16 cellular contexts compared by ENCODE assay signal in the genomic region with DNA sequence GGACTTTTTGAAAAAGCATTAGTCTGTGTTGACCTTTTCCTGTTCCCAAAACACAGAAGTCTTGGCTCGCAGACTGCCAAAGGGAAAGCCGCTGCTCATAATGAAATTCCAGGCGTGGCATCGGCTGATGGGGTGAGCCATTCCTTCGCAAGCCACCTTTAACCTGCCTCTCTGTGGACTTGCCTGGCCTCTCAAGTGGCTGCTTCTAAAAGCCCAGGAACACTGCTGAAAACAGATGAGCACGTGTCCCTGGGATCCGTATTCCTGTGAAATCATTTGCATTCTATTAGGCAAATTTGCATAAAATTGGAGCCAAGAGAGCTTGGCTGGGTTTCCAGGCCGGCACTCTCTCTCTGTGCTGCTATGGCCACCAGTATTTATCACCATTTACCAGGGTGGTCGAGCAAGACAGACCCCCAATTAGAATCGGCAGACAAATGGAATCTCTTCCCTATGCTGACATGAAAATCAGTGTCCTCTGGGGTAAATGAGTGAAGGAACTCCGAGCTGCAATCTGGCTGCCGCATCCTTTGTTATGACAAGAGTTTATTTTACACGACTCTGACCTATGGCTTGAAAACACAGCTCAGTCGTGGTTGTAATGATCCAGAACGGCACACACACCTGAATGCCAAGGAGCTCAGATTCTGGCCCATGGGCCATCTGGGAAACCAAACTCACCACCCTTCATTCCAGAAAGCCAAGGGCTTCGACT. TPM values are rescaled to one million over a fixed set of nuclear protein-coding genes. Genes with fewer than 3 reads are reported as not detected.
A peak's percentile ranks its signal among the peaks of the same experiment; 100 is the strongest.
DNase-seq lines count a peak whose midpoint lies in the region; ATAC-seq and TF ChIP-seq lines count a peak whose summit lies in the region.
"Had no signal": no experiment of that assay in that cellular context is flagged by ENCODE, and none has a peak within 500 bp of the region (broad histone marks: within the 10 kb centered on the region; RNA-seq: fewer than 3 reads in every experiment).

No MANE protein-coding gene starts in this region.

- ATAC-seq in CD4-positive, CD25-positive, alpha-beta regulatory T cell (ENCODE audit: low read depth in 2 of 2): no peak

- H3K9me3 Mint-ChIP-seq in CD4-positive, CD25-positive, alpha-beta regulatory T cell: no peaks in the 10 kb centered on the region
- H3K9me3 Mint-ChIP-seq in nephron progenitor cell: no peaks in the 10 kb centered on the region
- H3K9me3 Mint-ChIP-seq: mesothelial cell of epicardium had no signal

- H3K27me3 Mint-ChIP-seq in CD4-positive, CD25-positive, alpha-beta regulatory T cell: no peaks in the 10 kb centered on the region
- H3K27me3 Mint-ChIP-seq in nephron progenitor cell (ENCODE audit: low read depth, poor library complexity): no peaks in the 10 kb centered on the region
- H3K27me3 Mint-ChIP-seq: progenitor cell of endocrine pancreas had no signal

- H3K4me3 Mint-ChIP-seq in CD4-positive, CD25-positive, alpha-beta regulatory T cell: peak overlapping the region in 1 of 4 donors; percentile 61
- H3K4me3 Mint-ChIP-seq in nephron progenitor cell: no peak overlapping the region
- H3K4me3 Mint-ChIP-seq: mesothelial cell of epicardium had no signal

- no peak for TF ChIP-seq EP300 in SK-N-SH (IDR thresholded peaks at IDR 0.05; ENCODE audit: borderline replicate concordance in 1 of 2, low read depth in 1 of 2, low read length in 1 of 2)

- no peak for TF ChIP-seq RAD21 in SK-N-SH (IDR thresholded peaks at IDR 0.05; ENCODE audit: low read length)

- H3K4me2 ChIP-seq in SK-N-SH: no peak overlapping the region

- peaks cover 33% of the 10 kb centered on the region for H3K36me3 ChIP-seq in CD4-positive, CD25-positive, alpha-beta regulatory T cell (ENCODE audit: control insufficient read depth, insufficient read depth, low read length)
- H3K36me3 ChIP-seq in SK-N-SH (replicated peaks in 1 of 2; ENCODE audit: control insufficient read depth in 1 of 2, insufficient read depth in 2 of 2, low read length in 1 of 2): no peaks in the 10 kb centered on the region

- DNase-seq in CD4-positive, CD25-positive, alpha-beta regulatory T cell: no peak
- DNase-seq in G401 (ENCODE audit: low spot score) (peak; percentile 27), dorsolateral prefrontal cortex (peak in 3 of 10 donors; percentile 32 to 60 (median 45)), nephron progenitor cell (no peak), GM19238 (ENCODE audit: insufficient read length, low spot score) (no peak), DMS153 treated with DMSO at 0.1 percent for 48 hours (lab: John Stamatoyannopoulos, UW; ENCODE audit: unreplicated experiment) (no peak), SK-N-SH (no peak), GM10266 (ENCODE audit: extremely low spot score) (no peak)
- DNase-seq: aorta, Kasumi-1, NCI-H187 treated with DMSO at 0.1 percent for 48 hours, NCI-H774, RPMI8226 had no signal

- peak overlapping the region; percentile 62 for H3K27ac ChIP-seq in CD4-positive, CD25-positive, alpha-beta regulatory T cell (ENCODE audit: insufficient read depth, low read length, poor library complexity, severe bottlenecking)
- H3K27ac ChIP-seq in dorsolateral prefrontal cortex (peak overlapping the region in 5 of 59 donors; percentile 15 to 61 (median 37)), SK-N-SH (ENCODE audit: low read depth in 2 of 2, low read length in 1 of 2) (no peak overlapping the region)
- H3K27ac ChIP-seq: BLaER1 treated with 17β-estradiol and CSF1 and Interleukin-3, amounts not matched to agents 10 nM and 100 nM had no signal

- H2AFZ ChIP-seq in SK-N-SH (ENCODE audit: low read depth): no peak overlapping the region

- H3K27ac Mint-ChIP-seq in CD4-positive, CD25-positive, alpha-beta regulatory T cell: peak overlapping the region in 2 of 3 donors; percentile 89 to 92
- H3K27ac Mint-ChIP-seq in nephron progenitor cell: peak overlapping the region; percentile 77
- H3K27ac Mint-ChIP-seq: mesothelial cell of epicardium, progenitor cell of endocrine pancreas had no signal

- intact Hi-C loops in dorsolateral prefrontal cortex (cut with DNase I): no loop called here

- 86% methylated on average over 15 of the region's 16 CpGs for WGBS in SK-N-SH (ENCODE audit: low lambda C conversion rate)

- CTCF ChIA-PET in SK-N-SH (lab: Yijun Ruan, JAX): interaction anchor here (1.0 to 2.3 kb wide), 3 partner anchors 10 to 168 kb away, joined by 3 to 6 read pairs (median 5); no protein-coding TSS in a partner anchor

- no peaks in the 10 kb centered on the region for H3F3A ChIP-seq in SK-N-SH (replicated peaks; ENCODE audit: insufficient read depth)

- H3K36me3 Mint-ChIP-seq in CD4-positive, CD25-positive, alpha-beta regulatory T cell: peaks cover 60% of the 10 kb centered on the region
- peaks cover 65% of the 10 kb centered on the region for H3K36me3 Mint-ChIP-seq in nephron progenitor cell (ENCODE audit: low read depth)

- peaks cover 59% of the 10 kb centered on the region for H3K4me1 ChIP-seq in CD4-positive, CD25-positive, alpha-beta regulatory T cell (ENCODE audit: control insufficient read depth, insufficient read depth, low read length, poor library complexity, severe bottlenecking)
- H3K4me1 ChIP-seq in SK-N-SH (ENCODE audit: control insufficient read depth in 1 of 2, insufficient read depth in 2 of 2, low read depth in 1 of 2, low read length in 1 of 2): peaks cover 0 to 6% of the 10 kb centered on the region in 2 experiments; a peak in 3 of 4 replicates

- no peaks in the 10 kb centered on the region for H3K9me2 ChIP-seq in SK-N-SH

- H3K79me2 ChIP-seq in SK-N-SH (ENCODE audit: insufficient read depth): no peaks in the 10 kb centered on the region

- H3K4me3 ChIP-seq in CD4-positive, CD25-positive, alpha-beta regulatory T cell (ENCODE audit: low read depth, low read length): no peak overlapping the region
- H3K4me3 ChIP-seq in dorsolateral prefrontal cortex (peak overlapping the region in 31 of 59 donors; percentile 0 to 54 (median 27)), SK-N-SH (ENCODE audit: low read depth in 2 of 2, low read length in 1 of 2) (no peak overlapping the region)
- H3K4me3 ChIP-seq: BLaER1 treated with 17β-estradiol and CSF1 and Interleukin-3, amounts not matched to agents 10 nM and 100 nM had no signal

- no peaks in the 10 kb centered on the region for H3K27me3 ChIP-seq in CD4-positive, CD25-positive, alpha-beta regulatory T cell (ENCODE audit: control insufficient read depth, insufficient read depth, low read length)
- H3K27me3 ChIP-seq in dorsolateral prefrontal cortex (no peaks in the 10 kb centered on the region), SK-N-SH (ENCODE audit: insufficient read depth) (no peaks in the 10 kb centered on the region)
- H3K27me3 ChIP-seq: BLaER1 treated with 17β-estradiol and CSF1 and Interleukin-3, amounts not matched to agents 10 nM and 100 nM had no signal

- in situ Hi-C loops in G401 (cut with HindIII; ENCODE audit: low sequenced_read_pairs): no loop called here

- no peak for TF ChIP-seq CTCF in dorsolateral prefrontal cortex (IDR thresholded peaks at IDR 0.05 in 54 of 56, conservative IDR thresholded peaks at IDR 0.05 in 2 of 56; ENCODE audit: low read depth in 1 of 56, partially characterized antibody in 56 of 56)
- no peak for TF ChIP-seq CTCF in nephron progenitor cell (IDR thresholded peaks at IDR 0.05)
- TF ChIP-seq CTCF in SK-N-SH (IDR thresholded peaks at IDR 0.05): no peak
- no peak for TF ChIP-seq CTCF in GM10266 (IDR thresholded peaks at IDR 0.05; ENCODE audit: control insufficient read depth, insufficient read depth, low read depth, missing control alignments)

- H3K4me1 Mint-ChIP-seq in CD4-positive, CD25-positive, alpha-beta regulatory T cell: peaks cover 53 to 79% (median 68%) of the 10 kb centered on the region in 4 donors
- peaks cover 66% of the 10 kb centered on the region for H3K4me1 Mint-ChIP-seq in nephron progenitor cell

- POLR2A ChIA-PET in SK-N-SH (lab: Yijun Ruan, JAX): no interaction called here

- H4K20me1 ChIP-seq in SK-N-SH (ENCODE audit: insufficient read depth): no peaks in the 10 kb centered on the region

- H3K9me3 ChIP-seq in CD4-positive, CD25-positive, alpha-beta regulatory T cell (ENCODE audit: control insufficient read depth in 2 of 2, low read length in 2 of 2): no peaks in the 10 kb centered on the region
- H3K9me3 ChIP-seq in SK-N-SH: no peaks in the 10 kb centered on the region

- H3K9ac ChIP-seq in SK-N-SH: no peak overlapping the region
- H3K9ac ChIP-seq: BLaER1 treated with 17β-estradiol and CSF1 and Interleukin-3, amounts not matched to agents 10 nM and 100 nM had no signal

TF ChIP-seq in SK-N-SH, 30 proteins besides CTCF, POLR2A, EP300 and RAD21 (continues in another document):
- TF ChIP-seq NFIC (IDR thresholded peaks at IDR 0.05; ENCODE audit: borderline replicate concordance): no peak
- no peak for TF ChIP-seq FOXJ3 (CRISPR knock-in tag; IDR thresholded peaks at IDR 0.05)
- TF ChIP-seq CHD2 (IDR thresholded peaks at IDR 0.05; ENCODE audit: low read length, partially characterized antibody): no peak
- no peak for TF ChIP-seq ELF1 (IDR thresholded peaks at IDR 0.05)
- TF ChIP-seq, protein P1, sequence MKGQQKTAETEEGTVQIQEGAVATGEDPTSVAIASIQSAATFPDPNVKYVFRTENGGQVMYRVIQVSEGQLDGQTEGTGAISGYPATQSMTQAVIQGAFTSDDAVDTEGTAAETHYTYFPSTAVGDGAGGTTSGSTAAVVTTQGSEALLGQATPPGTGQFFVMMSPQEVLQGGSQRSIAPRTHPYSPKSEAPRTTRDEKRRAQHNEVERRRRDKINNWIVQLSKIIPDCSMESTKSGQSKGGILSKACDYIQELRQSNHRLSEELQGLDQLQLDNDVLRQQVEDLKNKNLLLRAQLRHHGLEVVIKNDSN (IDR thresholded peaks at IDR 0.05; ENCODE audit: borderline replicate concordance, low read depth): no peak
- no peak for TF ChIP-seq TCF12 (IDR thresholded peaks at IDR 0.05)
- TF ChIP-seq TAF1 (IDR thresholded peaks at IDR 0.05; ENCODE audit: borderline replicate concordance, low read depth, low read length): no peak
- TF ChIP-seq, protein P2, sequence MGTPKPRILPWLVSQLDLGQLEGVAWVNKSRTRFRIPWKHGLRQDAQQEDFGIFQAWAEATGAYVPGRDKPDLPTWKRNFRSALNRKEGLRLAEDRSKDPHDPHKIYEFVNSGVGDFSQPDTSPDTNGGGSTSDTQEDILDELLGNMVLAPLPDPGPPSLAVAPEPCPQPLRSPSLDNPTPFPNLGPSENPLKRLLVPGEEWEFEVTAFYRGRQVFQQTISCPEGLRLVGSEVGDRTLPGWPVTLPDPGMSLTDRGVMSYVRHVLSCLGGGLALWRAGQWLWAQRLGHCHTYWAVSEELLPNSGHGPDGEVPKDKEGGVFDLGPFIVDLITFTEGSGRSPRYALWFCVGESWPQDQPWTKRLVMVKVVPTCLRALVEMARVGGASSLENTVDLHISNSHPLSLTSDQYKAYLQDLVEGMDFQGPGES (IDR thresholded peaks at IDR 0.05; ENCODE audit: low read depth, low read length): no peak

RNA-seq across cellular contexts. Expression of a gene that starts 21.7 kb away (rescaled TPM):
- 125 TPM for total RNA-seq in CD4-positive, CD25-positive, alpha-beta regulatory T cell
- 10 to 100 TPM; 19.1 to 39.0 (median 29.5) TPM for polyA plus RNA-seq in CD4-positive, CD25-positive, alpha-beta regulatory T cell
- 9.9 and 18.2 TPM in 2 replicates for total RNA-seq in G401 (2014; rRNA removed; shearing (Covaris generic))
- total RNA-seq in dorsolateral prefrontal cortex: 10 to 100 TPM; 15.7 to 46.8 (median 25.1) TPM
- polyA plus RNA-seq in SK-N-SH (2012; rRNA removed): 1.2 and 1.5 TPM in 2 replicates
- 1.6 and 1.8 TPM in 2 replicates for polyA plus RNA-seq in SK-N-SH (2012; cell fraction: cytosol; rRNA removed)
- 1.3 and 1.5 TPM in 2 replicates for polyA plus RNA-seq in SK-N-SH (2012; cell fraction: nucleus; rRNA removed)

Comparison
In these comparisons a context has a peak if more than half of its experiments do, and no peak if none do; other contexts are left out.
1. H3K4me3 ChIP-seq: peak in dorsolateral prefrontal cortex (31 of 59); none in CD4-positive, CD25-positive, alpha-beta regulatory T cell (single experiment) and SK-N-SH (0 of 2).